25 cellular contexts compared by ENCODE assay signal in the genomic region with DNA sequence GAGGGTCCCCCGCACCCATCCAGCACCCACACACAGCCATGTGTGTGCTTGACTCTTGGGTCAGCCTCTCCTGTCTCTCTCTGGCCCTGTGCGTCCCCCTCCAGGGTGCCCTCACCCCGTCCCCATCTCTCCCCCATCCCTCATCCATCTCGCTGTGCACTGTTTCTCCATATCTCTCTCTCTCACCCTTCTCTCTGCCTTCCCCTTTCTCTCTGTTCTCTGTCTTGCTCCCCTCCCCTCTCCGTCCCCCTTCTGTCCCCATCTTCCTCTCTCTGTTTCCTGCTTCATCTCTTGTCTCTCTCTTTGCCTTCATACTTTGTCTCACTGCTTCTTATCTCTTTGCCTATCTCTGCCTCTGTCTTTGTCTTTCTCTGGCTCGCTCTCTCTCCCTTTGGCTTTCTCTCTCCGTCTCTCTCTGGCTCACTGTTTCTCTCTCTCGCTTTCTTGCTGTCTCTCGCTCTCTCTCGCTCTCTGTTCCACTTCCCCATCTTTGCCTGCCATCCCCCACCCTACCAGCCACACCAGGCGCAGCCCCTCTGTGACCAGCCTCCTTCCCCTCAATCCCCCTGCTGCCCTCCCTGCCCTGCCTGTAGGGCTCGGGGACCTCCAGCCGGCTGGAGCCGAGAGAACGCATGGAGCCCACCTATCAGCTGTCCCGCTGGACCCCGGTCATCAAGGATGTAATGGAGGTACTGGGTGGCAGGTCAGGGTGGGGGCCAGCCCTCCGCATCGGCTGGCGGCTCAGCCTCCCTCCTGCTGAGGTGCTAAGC. TPM values are rescaled to one million over a fixed set of nuclear protein-coding genes. Genes with fewer than 3 reads are reported as not detected.
DNase-seq lines count a peak whose midpoint lies in the region; ATAC-seq, FAIRE-seq and TF ChIP-seq lines count a peak whose summit lies in the region.
"Had no signal": no experiment of that assay in that cellular context is flagged by ENCODE, and none has a peak within 500 bp of the region (broad histone marks: within the 10 kb centered on the region; RNA-seq: fewer than 3 reads in every experiment).

No MANE protein-coding gene starts in this region.

- in situ Hi-C loops in K562 (cut with MboI) = no loop called here

- H2AFZ ChIP-seq in K562 (ENCODE audit: low read depth, low read length) = no peak overlapping the region
- H2AFZ ChIP-seq in osteoblast (ENCODE audit: low read length) = no peak overlapping the region
- H2AFZ ChIP-seq: neural progenitor cell had no signal

- peaks cover 50% of the 10 kb centered on the region; the same call in 2 of the 3 replicates for H3K36me3 ChIP-seq in K562 (ENCODE audit: control insufficient read depth, insufficient read depth, low read length)
- H3K36me3 ChIP-seq in osteoblast (ENCODE audit: insufficient read depth, low read length) = no peaks in the 10 kb centered on the region
- peaks cover 0 to 56% (median 45%) of the 10 kb centered on the region in 4 donors for H3K36me3 ChIP-seq in stomach
- H3K36me3 ChIP-seq: BE2C, neural progenitor cell, SJSA1 had no signal

- H3K27ac Mint-ChIP-seq in T-helper 2 cell treated with Interferon-gamma antibody and Interleukin-4, amounts not matched to agents 5 μg/mL and 100 μg/mL, for 36 hours = peak overlapping the region; percentile 2
- H3K27ac Mint-ChIP-seq: activated T-helper 17 cell treated with anti-CD3 and anti-CD28 coated beads, Interleukin-2, amount 50 U/mL, for 72 hours; neural progenitor cell had no signal

- H3K9ac ChIP-seq in K562 (ENCODE audit: insufficient read depth in 1 of 2, low read depth in 2 of 2, low read length in 2 of 2) = peak overlapping the region in 1 of 2 experiments; percentile 45; a peak in 1 of 4 replicates
- H3K9ac ChIP-seq: neural progenitor cell had no signal

- no peak for TF ChIP-seq RAD21 in K562 (CRISPR knock-in tag; conservative IDR thresholded peaks at IDR 0.05 in 1 of 2, IDR thresholded peaks at IDR 0.05 in 1 of 2)

- peaks cover 19% of the 10 kb centered on the region for H3K36me3 Mint-ChIP-seq in T-helper 2 cell treated with Interferon-gamma antibody and Interleukin-4, amounts not matched to agents 5 μg/mL and 100 μg/mL, for 36 hours (ENCODE audit: low read depth)
- H3K36me3 Mint-ChIP-seq: neural progenitor cell had no signal

- H3K79me2 ChIP-seq in K562 (ENCODE audit: control insufficient read depth, insufficient read depth, low read length) (no peaks in the 10 kb centered on the region; the same call in 2 of the 3 replicates), osteoblast (ENCODE audit: insufficient read depth, low read length) (no peaks in the 10 kb centered on the region)

- no peaks in the 10 kb centered on the region for H3K27me3 Mint-ChIP-seq in T-helper 2 cell treated with Interferon-gamma antibody and Interleukin-4, amounts not matched to agents 5 μg/mL and 100 μg/mL, for 36 hours (ENCODE audit: low read depth)
- H3K27me3 Mint-ChIP-seq: activated T-helper 17 cell treated with anti-CD3 and anti-CD28 coated beads, Interleukin-2, amount 50 U/mL, for 72 hours had no signal

- no peaks in the 10 kb centered on the region for H3K9me1 ChIP-seq in K562 (ENCODE audit: control insufficient read depth, insufficient read depth, low read length)

- no TSS peak for BruUV-seq in K562 (replicated peaks; lab: Mats Ljungman, UMichigan)

- H3K9me3 Mint-ChIP-seq in T-helper 2 cell treated with Interferon-gamma antibody and Interleukin-4, amounts not matched to agents 5 μg/mL and 100 μg/mL, for 36 hours = no peaks in the 10 kb centered on the region
- H3K9me3 Mint-ChIP-seq: activated T-helper 17 cell treated with anti-CD3 and anti-CD28 coated beads, Interleukin-2, amount 50 U/mL, for 72 hours had no signal

- TF ChIP-seq CTCF in K562 (IDR thresholded peaks at IDR 0.05 in 2 of 3, conservative IDR thresholded peaks at IDR 0.05 in 1 of 3; ENCODE audit: insufficient read depth in 2 of 3, low read depth in 1 of 3, low read length in 3 of 3) (no peak), osteoblast (IDR thresholded peaks at IDR 0.05; ENCODE audit: extremely low read depth, low read depth, low read length) (no peak), stomach (IDR thresholded peaks at IDR 0.05) (no peak)

- H3K4me1 ChIP-seq in K562 (replicated peaks in 1 of 2; ENCODE audit: control insufficient read depth in 2 of 2, insufficient read depth in 2 of 2, low read length in 2 of 2) (peaks cover 0 to 59% of the 10 kb centered on the region in 2 experiments; a peak in 4 of 5 replicates), osteoblast (ENCODE audit: insufficient read depth, low read length) (no peaks in the 10 kb centered on the region), stomach (peaks cover 0 to 17% (median 0%) of the 10 kb centered on the region in 4 donors)
- H3K4me1 ChIP-seq: BE2C, neural progenitor cell, SJSA1 had no signal

- H3K4me3 ChIP-seq in K562 (no peak overlapping the region), osteoblast (ENCODE audit: insufficient read depth, low read length) (no peak overlapping the region), stomach (no peak overlapping the region)
- H3K4me3 ChIP-seq: body of pancreas, neural progenitor cell, SJSA1 had no signal

- POLR2A ChIA-PET in K562 (lab: Yijun Ruan, JAX) = no interaction called here

- CTCF ChIA-PET in K562 (lab: Yijun Ruan, JAX; ENCODE audit: low intra/inter-chr PET ratio) = no interaction called here

- TF ChIP-seq POLR2A in K562 (conservative IDR thresholded peaks at IDR 0.05) (0 out of 2 replicates have a peak, but pooled peaks have one; percentile 21), stomach (IDR thresholded peaks at IDR 0.05) (no peak)

- no peak overlapping the region for H3K4me2 ChIP-seq in K562 (ENCODE audit: insufficient read depth, low read length)
- no peak overlapping the region for H3K4me2 ChIP-seq in osteoblast (ENCODE audit: insufficient read depth, low read length)
- H3K4me2 ChIP-seq: neural progenitor cell had no signal

- H3K27me3 ChIP-seq in K562 (ENCODE audit: control insufficient read depth in 2 of 2, insufficient read depth in 2 of 2, low read length in 2 of 2) (no peaks in the 10 kb centered on the region), osteoblast (ENCODE audit: insufficient read depth, low read length) (no peaks in the 10 kb centered on the region), stomach (peaks cover 0 to 47% (median 0%) of the 10 kb centered on the region in 3 donors)
- H3K27me3 ChIP-seq: body of pancreas had no signal

- no peak for DNase-seq in T-helper 2 cell treated with Interferon-gamma antibody and Interleukin-4, amounts not matched to agents 5 μg/mL and 100 μg/mL, for 36 hours (ENCODE audit: low spot score)
- no peak for DNase-seq in T-helper 2 cell
- DNase-seq in NOMO-1 treated with dmso at 0.1 percent for 144 hours (lab: John Stamatoyannopoulos, UW; ENCODE audit: unreplicated experiment) = peak; percentile 71
- DNase-seq in K562 (ENCODE audit: extremely low read depth in 1 of 4, low spot score in 3 of 4) = no peak
- peak; percentile 81 for DNase-seq in osteoblast (ENCODE audit: insufficient read length, low spot score, missing footprints)
- DNase-seq in NCI-H146 treated with DMSO at 0.1 percent for 48 hours (lab: John Stamatoyannopoulos, UW; ENCODE audit: unreplicated experiment) = no peak
- DNase-seq in stomach = no peak
- DNase-seq: activated CD4-positive, CD25-positive, alpha-beta regulatory T cell treated with anti-CD3 and anti-CD28 coated beads, Interleukin-2, amount 50 U/mL, for 72 hours; BE2C; body of pancreas; EL; left cardiac atrium; NCI-H146; NCI-H748 treated with DMSO at 0.1 percent for 48 hours; retina; stimulated activated CD8-positive, alpha-beta memory T cell treated with anti-CD3 and anti-CD28 coated beads, Interleukin-4, amount 100 ng/mL, for 48 hours; T-helper 9 cell had no signal

- intact Hi-C loops in K562 (cut with micrococcal nuclease) = no loop called here
- intact Hi-C loops in stomach (cut with DNase I; ENCODE audit: low total_unique reads) = no loop called here

- H3K4me1 Mint-ChIP-seq in T-helper 2 cell treated with Interferon-gamma antibody and Interleukin-4, amounts not matched to agents 5 μg/mL and 100 μg/mL, for 36 hours (ENCODE audit: low read depth) = peaks cover 3% of the 10 kb centered on the region
- H3K4me1 Mint-ChIP-seq: activated T-helper 17 cell treated with anti-CD3 and anti-CD28 coated beads, Interleukin-2, amount 50 U/mL, for 72 hours; neural progenitor cell had no signal

- 94% methylated on average over 12 of the region's 20 CpGs for WGBS in K562 (ENCODE audit: insufficient coverage, low coverage, missing lambda C conversion rate)
- 65 to 80% (median 76%) methylated on average over 19 to 20 of the region's 20 CpGs for WGBS in stomach, 5 donors

- FAIRE-seq in K562 (lab: Jason Lieb, UNC) = no peak
- FAIRE-seq: colon, endometrium, HepG2 had no signal

- H3K4me3 Mint-ChIP-seq in T-helper 2 cell treated with Interferon-gamma antibody and Interleukin-4, amounts not matched to agents 5 μg/mL and 100 μg/mL, for 36 hours = no peak overlapping the region
- H3K4me3 Mint-ChIP-seq: activated T-helper 17 cell treated with anti-CD3 and anti-CD28 coated beads, Interleukin-2, amount 50 U/mL, for 72 hours; neural progenitor cell had no signal

- ATAC-seq in K562 (no peak), HG03442 (IDR thresholded peaks at IDR 0.05; ENCODE audit: unreplicated experiment) (no peak)
- ATAC-seq: activated T-helper 17 cell treated with anti-CD3 and anti-CD28 coated beads, Interleukin-2, amount 50 U/mL, for 72 hours; body of pancreas; HepG2 had no signal

- peaks cover 7% of the 10 kb centered on the region for H4K20me1 ChIP-seq in K562 (replicated peaks; ENCODE audit: control insufficient read depth, insufficient read depth, low read length)
- H4K20me1 ChIP-seq in osteoblast (ENCODE audit: insufficient read depth, low read length) = no peaks in the 10 kb centered on the region

- TF ChIP-seq EP300 in K562 (IDR thresholded peaks at IDR 0.05; ENCODE audit: low read length) (no peak), stomach (IDR thresholded peaks at IDR 0.05) (no peak)

- H3K9me3 ChIP-seq in K562 (replicated peaks; ENCODE audit: control insufficient read depth, insufficient read depth, low read depth, low read length) (no peaks in the 10 kb centered on the region), osteoblast (ENCODE audit: low read depth, low read length) (no peaks in the 10 kb centered on the region), stomach (no peaks in the 10 kb centered on the region)
- H3K9me3 ChIP-seq: BE2C, body of pancreas, SJSA1 had no signal

- H3K27ac ChIP-seq in K562 (ENCODE audit: extremely low read depth, low read depth, low read length) (no peak overlapping the region; the same call in 2 of the 3 replicates), osteoblast (ENCODE audit: low read depth, low read length) (no peak overlapping the region), stomach (no peak overlapping the region)
- H3K27ac ChIP-seq: body of pancreas, neural progenitor cell, SJSA1 had no signal

RNA-seq across cellular contexts. Expression of gene STXBP2, which starts 8.9 kb away (rescaled TPM):
- total RNA-seq in K562 (2011; cell fraction: chromatin; rRNA removed; ENCODE audit: low replicate concordance) = 1,097 and 1,923 TPM in 2 replicates
- 928 and 1,024 TPM in 2 replicates for total RNA-seq in K562 (2011; cell fraction: nucleolus; rRNA removed)
- total RNA-seq in K562 (2011; cell fraction: nucleoplasm; rRNA removed) = 1,126 and 1,380 TPM in 2 replicates
- total RNA-seq in K562 (2014; rRNA removed) = 79.9 and 96.0 TPM in 2 replicates
- 29.8 and 31.6 TPM in 2 replicates for total RNA-seq in K562 (2014; rRNA removed; fragmentation: Illumina TruSeq; extraction: Trizol)
- 37.6 and 38.4 TPM in 2 replicates for total RNA-seq in K562 (2015; rRNA removed; fragmentation: Illumina TruSeq; extraction: Trizol)
- total RNA-seq in K562 (2021) = 136 and 163 TPM in 2 replicates
- polyA plus RNA-seq in K562 (2011; rRNA removed) = 141 and 157 TPM in 2 replicates
- polyA plus RNA-seq in K562 (2011; cell fraction: cytosol; rRNA removed) = 143 and 228 TPM in 2 replicates
- polyA plus RNA-seq in K562 (2011; cell fraction: nucleus; rRNA removed) = 689 and 874 TPM in 2 replicates
- 178 and 291 TPM in 2 replicates for polyA plus RNA-seq in K562 (2012)
- polyA plus RNA-seq in K562 (2014; fragmentation: Illumina TruSeq; extraction: Trizol) = 71.3 and 102 TPM in 2 replicates
- polyA plus RNA-seq in K562 (2014; fragmentation: Nextera tagmentation; extraction: Ambion mirVana) = 1 to 10 TPM; 2.5 to 9.1 TPM
- 142 and 145 TPM in 2 replicates for polyA plus RNA-seq in K562 (2014; rRNA removed)
- 674 and 952 TPM in 2 replicates for polyA minus RNA-seq in K562 (2011; rRNA and poly(A)+ RNA removed)
- 134 and 138 TPM in 2 replicates for polyA minus RNA-seq in K562 (2011; cell fraction: cytosol; rRNA and poly(A)+ RNA removed)
- 244 and 299 TPM in 2 replicates for polyA minus RNA-seq in K562 (2011; cell fraction: nucleus; rRNA and poly(A)+ RNA removed)
- 1.2 and 3.3 TPM in 2 replicates for total RNA-seq in osteoblast
- 100 to 1,000 TPM in 4 of 5 donors, 10 to 100 TPM in 1; 46.6 to 734 (median 167) TPM for total RNA-seq in stomach
- 100 to 1,000 TPM in 2 of 3 donors, 10 to 100 TPM in 1; 90.1 to 145 (median 130) TPM for polyA plus RNA-seq in stomach

RNA-seq across cellular contexts. Expression of gene PCP2, which starts 12.3 kb away (rescaled TPM):
- 1.8 TPM in 1 of 2 replicates, not detected in the other for total RNA-seq in K562 (2011; cell fraction: chromatin; rRNA removed; ENCODE audit: low replicate concordance)
- total RNA-seq in K562 (2011; cell fraction: nucleolus; rRNA removed) = 0.53 and 1.2 TPM in 2 replicates
- total RNA-seq in K562 (2011; cell fraction: nucleoplasm; rRNA removed) = 0.59 and 1.8 TPM in 2 replicates
- total RNA-seq in K562 (2014; rRNA removed) (0.73 and 1.5 TPM in 2 replicates), K562 (2014; rRNA removed; fragmentation: Illumina TruSeq; extraction: Trizol) (0.25 TPM in 1 of 2 replicates, not detected in the other), K562 (2015; rRNA removed; fragmentation: Illumina TruSeq; extraction: Trizol) (0.23 TPM in 1 of 2 replicates, not detected in the other), K562 (2021) (0.96 and 1.3 TPM in 2 replicates), osteoblast (not detected in 2 replicates), stomach (1 to 10 TPM in 1 of 5 donors, not detected in 4; 2.7 TPM)
- polyA plus RNA-seq in K562 (2011; rRNA removed) (0.17 and 0.47 TPM in 2 replicates), K562 (2014; fragmentation: Illumina TruSeq; extraction: Trizol) (0.90 TPM in 1 of 2 replicates, not detected in the other), K562 (2014; fragmentation: Nextera tagmentation; extraction: Ambion mirVana) (under 1 TPM in 1 of 2 experiments, not detected in 1; 0.22 TPM), K562 (2014; rRNA removed) (1.3 and 1.6 TPM in 2 replicates), stomach (1 to 10 TPM; 3.7 to 9.3 (median 4.3) TPM)
- 0.49 and 0.79 TPM in 2 replicates for polyA plus RNA-seq in K562 (2011; cell fraction: cytosol; rRNA removed)
- 2.3 and 6.4 TPM in 2 replicates for polyA plus RNA-seq in K562 (2011; cell fraction: nucleus; rRNA removed)
- polyA plus RNA-seq in K562 (2012) = 1.7 and 3.8 TPM in 2 replicates
- polyA minus RNA-seq in K562 (2011; rRNA and poly(A)+ RNA removed) = not detected in 2 replicates
- polyA minus RNA-seq in K562 (2011; cell fraction: cytosol; rRNA and poly(A)+ RNA removed) = not detected in 2 replicates
- polyA minus RNA-seq in K562 (2011; cell fraction: nucleus; rRNA and poly(A)+ RNA removed) = not detected in 2 replicates
- total RNA-seq: A172, body of pancreas, HepG2, left cardiac atrium, SJSA1 had no signal

RNA-seq across cellular contexts. Expression of gene PET100, which starts 16.2 kb away (rescaled TPM):
- 38.1 and 46.0 TPM in 2 replicates for total RNA-seq in K562 (2011; cell fraction: chromatin; rRNA removed; ENCODE audit: low replicate concordance)
- total RNA-seq in K562 (2011; cell fraction: nucleolus; rRNA removed) = 31.5 and 34.5 TPM in 2 replicates
- total RNA-seq in K562 (2011; cell fraction: nucleoplasm; rRNA removed) = 43.6 and 52.8 TPM in 2 replicates
- 59.9 and 62.3 TPM in 2 replicates for total RNA-seq in K562 (2014; rRNA removed)
- total RNA-seq in K562 (2014; rRNA removed; fragmentation: Illumina TruSeq; extraction: Trizol) = 116 and 120 TPM in 2 replicates
- 82.1 and 93.7 TPM in 2 replicates for total RNA-seq in K562 (2015; rRNA removed; fragmentation: Illumina TruSeq; extraction: Trizol)
- total RNA-seq in K562 (2021) = 147 and 160 TPM in 2 replicates
- polyA plus RNA-seq in K562 (2011; rRNA removed) = 51.1 and 72.3 TPM in 2 replicates
- 21.3 and 27.3 TPM in 2 replicates for polyA plus RNA-seq in K562 (2011; cell fraction: cytosol; rRNA removed)
- 33.8 and 34.8 TPM in 2 replicates for polyA plus RNA-seq in K562 (2011; cell fraction: nucleus; rRNA removed)
- 68.4 and 184 TPM in 2 replicates for polyA plus RNA-seq in K562 (2012)
- 77.2 and 79.8 TPM in 2 replicates for polyA plus RNA-seq in K562 (2014; fragmentation: Illumina TruSeq; extraction: Trizol)
- 100 to 1,000 TPM; 322 to 351 TPM for polyA plus RNA-seq in K562 (2014; fragmentation: Nextera tagmentation; extraction: Ambion mirVana)
- 98.3 and 111 TPM in 2 replicates for polyA plus RNA-seq in K562 (2014; rRNA removed)
- polyA minus RNA-seq in K562 (2011; rRNA and poly(A)+ RNA removed) = 14.1 and 14.8 TPM in 2 replicates
- 8.8 and 9.0 TPM in 2 replicates for polyA minus RNA-seq in K562 (2011; cell fraction: cytosol; rRNA and poly(A)+ RNA removed)
- 4.7 and 15.7 TPM in 2 replicates for polyA minus RNA-seq in K562 (2011; cell fraction: nucleus; rRNA and poly(A)+ RNA removed)
- total RNA-seq in osteoblast = 9.0 and 9.4 TPM in 2 replicates
- total RNA-seq in stomach = 10 to 100 TPM in 3 of 5 donors, 1 to 10 TPM in 1, under 1 TPM in 1; 0.89 to 33.2 (median 10.1) TPM
- polyA plus RNA-seq in stomach = 100 to 1,000 TPM; 115 to 197 (median 188) TPM

RNA-seq across cellular contexts. Expression of gene XAB2, which starts 16.5 kb away (rescaled TPM):
- total RNA-seq in K562 (2011; cell fraction: chromatin; rRNA removed; ENCODE audit: low replicate concordance) = 26.2 and 87.7 TPM in 2 replicates
- 82.9 and 84.2 TPM in 2 replicates for total RNA-seq in K562 (2011; cell fraction: nucleolus; rRNA removed)
- 36.0 and 40.3 TPM in 2 replicates for total RNA-seq in K562 (2011; cell fraction: nucleoplasm; rRNA removed)
- 43.7 and 54.6 TPM in 2 replicates for total RNA-seq in K562 (2014; rRNA removed)
- 5.6 and 7.6 TPM in 2 replicates for total RNA-seq in K562 (2014; rRNA removed; fragmentation: Illumina TruSeq; extraction: Trizol)
- 22.0 and 24.3 TPM in 2 replicates for total RNA-seq in K562 (2015; rRNA removed; fragmentation: Illumina TruSeq; extraction: Trizol)
- total RNA-seq in K562 (2021) = 58.3 and 58.7 TPM in 2 replicates
- polyA plus RNA-seq in K562 (2011; rRNA removed) = 19.1 and 36.3 TPM in 2 replicates
- polyA plus RNA-seq in K562 (2011; cell fraction: cytosol; rRNA removed) = 34.9 and 73.2 TPM in 2 replicates
- 90.6 and 116 TPM in 2 replicates for polyA plus RNA-seq in K562 (2011; cell fraction: nucleus; rRNA removed)
- 39.7 and 58.7 TPM in 2 replicates for polyA plus RNA-seq in K562 (2012)
- 20.0 and 33.9 TPM in 2 replicates for polyA plus RNA-seq in K562 (2014; fragmentation: Illumina TruSeq; extraction: Trizol)
- under 1 TPM; 0.21 to 0.71 TPM for polyA plus RNA-seq in K562 (2014; fragmentation: Nextera tagmentation; extraction: Ambion mirVana)
- polyA plus RNA-seq in K562 (2014; rRNA removed) = 36.7 and 38.4 TPM in 2 replicates
- 19.3 and 29.5 TPM in 2 replicates for polyA minus RNA-seq in K562 (2011; rRNA and poly(A)+ RNA removed)
- polyA minus RNA-seq in K562 (2011; cell fraction: cytosol; rRNA and poly(A)+ RNA removed) = 50.8 and 65.5 TPM in 2 replicates
- 26.3 and 36.9 TPM in 2 replicates for polyA minus RNA-seq in K562 (2011; cell fraction: nucleus; rRNA and poly(A)+ RNA removed)
- total RNA-seq in osteoblast = 35.9 and 40.5 TPM in 2 replicates
- total RNA-seq in stomach = 100 to 1,000 TPM in 1 of 5 donors, 10 to 100 TPM in 4; 24.6 to 106 (median 40.7) TPM
- polyA plus RNA-seq in stomach = 10 to 100 TPM; 43.2 to 57.5 (median 53.6) TPM

RNA-seq across cellular contexts. Expression of gene RETN, which starts 23.0 kb away (rescaled TPM):
- total RNA-seq in K562 (2011; cell fraction: chromatin; rRNA removed; ENCODE audit: low replicate concordance) = not detected in 2 replicates
- total RNA-seq in K562 (2011; cell fraction: nucleolus; rRNA removed) = not detected in 2 replicates
- total RNA-seq in K562 (2011; cell fraction: nucleoplasm; rRNA removed) = not detected in 2 replicates
- total RNA-seq in K562 (2014; rRNA removed) (not detected in 2 replicates), K562 (2014; rRNA removed; fragmentation: Illumina TruSeq; extraction: Trizol) (not detected in 2 replicates), K562 (2015; rRNA removed; fragmentation: Illumina TruSeq; extraction: Trizol) (not detected in 2 replicates), K562 (2021) (not detected in 2 replicates), osteoblast (not detected in 2 replicates), stomach (1 to 10 TPM in 1 of 5 donors, not detected in 4; 9.6 TPM)
- polyA plus RNA-seq in K562 (2011; rRNA removed) (not detected in 2 replicates), K562 (2014; fragmentation: Illumina TruSeq; extraction: Trizol) (not detected in 2 replicates), K562 (2014; fragmentation: Nextera tagmentation; extraction: Ambion mirVana) (not detected), K562 (2014; rRNA removed) (not detected in 2 replicates), stomach (10 to 100 TPM in 1 of 3 donors, 1 to 10 TPM in 1, not detected in 1; 6.2 to 41.4 TPM)
- not detected in 2 replicates for polyA plus RNA-seq in K562 (2011; cell fraction: cytosol; rRNA removed)
- polyA plus RNA-seq in K562 (2011; cell fraction: nucleus; rRNA removed) = not detected in 2 replicates
- not detected in 2 replicates for polyA plus RNA-seq in K562 (2012)
- polyA minus RNA-seq in K562 (2011; rRNA and poly(A)+ RNA removed) = not detected in 2 replicates
- polyA minus RNA-seq in K562 (2011; cell fraction: cytosol; rRNA and poly(A)+ RNA removed) = not detected in 2 replicates
- not detected in 2 replicates for polyA minus RNA-seq in K562 (2011; cell fraction: nucleus; rRNA and poly(A)+ RNA removed)
- total RNA-seq: A172; activated T-helper 17 cell treated with anti-CD3 and anti-CD28 coated beads, Interleukin-2, amount 50 U/mL, for 72 hours; body of pancreas; HepG2; SJSA1 had no signal
- polyA plus RNA-seq: HepG2 had no signal

Comparison
In these comparisons a context has a peak if more than half of its experiments do, and no peak if none do; other contexts are left out.
1. DNase-seq: peak in NOMO-1 treated with dmso at 0.1 percent for 144 hours (single experiment) and osteoblast (single experiment); none in T-helper 2 cell treated with Interferon-gamma antibody and Interleukin-4, amounts not matched to agents 5 μg/mL and 100 μg/mL, for 36 hours (single experiment), T-helper 2 cell (0 of 5), K562 (0 of 4), NCI-H146 treated with DMSO at 0.1 percent for 48 hours (single experiment) and stomach (single experiment).